8 cellular contexts compared by ENCODE assay signal in the genomic region with DNA sequence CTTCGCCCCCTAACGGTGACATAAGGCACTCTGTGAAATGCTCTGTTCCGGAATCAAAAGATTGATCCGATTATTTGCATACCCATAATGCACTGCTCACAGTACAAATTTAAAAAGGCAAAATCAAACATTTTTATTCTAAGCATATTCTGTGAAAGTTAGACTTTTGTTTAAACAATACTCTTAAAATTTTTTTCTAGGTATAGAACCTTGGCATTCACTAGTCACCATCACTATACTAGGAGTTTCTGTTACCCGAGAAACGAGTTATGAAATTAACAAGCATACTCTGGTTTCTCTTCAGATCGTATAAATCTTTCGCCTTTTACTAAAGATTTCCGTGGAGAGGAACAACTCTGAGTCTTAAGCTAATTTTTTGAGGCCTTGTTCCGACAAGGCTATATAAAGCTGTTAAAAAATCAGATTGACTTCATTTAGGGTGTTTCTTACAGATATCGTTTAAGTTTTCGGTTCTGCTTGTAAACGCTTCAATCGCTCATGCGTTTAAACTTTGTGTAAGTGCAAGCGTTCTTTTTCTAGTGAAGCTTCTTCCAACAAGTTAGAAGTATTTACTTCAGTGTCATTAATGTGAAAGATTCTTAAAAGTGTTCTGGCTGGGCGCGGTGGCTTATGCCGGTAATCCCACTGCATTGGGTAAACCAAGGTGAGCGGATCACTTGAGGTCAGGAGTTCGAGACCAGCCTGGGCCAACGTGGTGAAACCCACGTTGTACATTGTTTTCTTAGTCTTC. TPM values are rescaled to one million over a fixed set of nuclear protein-coding genes. Genes with fewer than 3 reads are reported as not detected.
DNase-seq lines count a peak whose midpoint lies in the region; ATAC-seq and TF ChIP-seq lines count a peak whose summit lies in the region.

A gene (plus strand): TSS at position 285 of the 751 bp plus-strand sequence.

- peak within 1 kb of the TSS; percentile 90 to 92 for H3K27ac ChIP-seq in left lung

- H3K4me1 ChIP-seq in left lung, result peaks cover 4 to 26% of the 10 kb centered on the region in 2 donors

- peak within 1 kb of the TSS; percentile 48 for H3K4me3 ChIP-seq in BJ (ENCODE audit: low read depth, low read length)
- H3K4me3 ChIP-seq in left lung, result peak within 1 kb of the TSS; percentile 48

- no peaks in the 10 kb centered on the region for H3K36me3 ChIP-seq in BJ (ENCODE audit: control insufficient read depth, insufficient read depth, low read length)
- no peaks in the 10 kb centered on the region for H3K36me3 ChIP-seq in left lung

- H3K36me3 Mint-ChIP-seq in dendritic cell treated with granulocyte-macrophage colony-stimulating factor and Interleukin-4, amounts not matched to agents 40 ng/mL and 50 ng/mL, for 4 days (ENCODE audit: low read depth), result no peaks in the 10 kb centered on the region

- CTCF ChIA-PET in BJ (lab: Yijun Ruan, JAX), result interaction anchor here (0.7 to 2.5 kb wide), 5 partner anchors 11 to 124 kb away, joined by 3 to 7 read pairs (median 3); no protein-coding TSS in a partner anchor

- POLR2A ChIA-PET in BJ (lab: Charles Lee), result interaction anchor here (0.6 to 1.6 kb wide), 6 partner anchors 8 to 1471 kb away, joined by 3 to 12 read pairs (median 4); a partner anchor contains a TSS

- H3K27me3 ChIP-seq in BJ (ENCODE audit: control insufficient read depth, insufficient read depth, low read length) (no peaks in the 10 kb centered on the region), left lung (no peaks in the 10 kb centered on the region)

- H3K4me3 Mint-ChIP-seq in dendritic cell treated with granulocyte-macrophage colony-stimulating factor and Interleukin-4, amounts not matched to agents 40 ng/mL and 50 ng/mL, for 4 days, result peak within 1 kb of the TSS; percentile 81

- H3K4me1 Mint-ChIP-seq in dendritic cell treated with granulocyte-macrophage colony-stimulating factor and Interleukin-4, amounts not matched to agents 40 ng/mL and 50 ng/mL, for 4 days (ENCODE audit: low read depth), result peaks cover 10% of the 10 kb centered on the region

- intact Hi-C loops in dendritic cell treated with granulocyte-macrophage colony-stimulating factor and Interleukin-4, amounts not matched to agents 40 ng/mL and 50 ng/mL, for 4 days (cut with micrococcal nuclease), result loop anchor here (1.0 to 2.0 kb wide), 2 partner anchors 8 to 120 kb away; a partner anchor contains a TSS
- intact Hi-C loops in left lung (cut with DNase I), result no loop called here

- DNase-seq in BJ (ENCODE audit: low read depth), result peak; percentile 91
- DNase-seq in NCI-H510A (lab: John Stamatoyannopoulos, UW), result peak; percentile 60
- DNase-seq in activated CD4-positive, alpha-beta T cell treated with anti-CD3 and anti-CD28 coated beads for 4 hours, result peak; percentile 61 to 72
- DNase-seq in left lung, result peak in 1 of 2 donors; percentile 49
- DNase-seq in stimulated activated CD4-positive, alpha-beta T cell treated with anti-CD3 and anti-CD28 coated beads, Interleukin-2, amount 100 ng/mL, for 4 hours (ENCODE audit: low read depth), result peak; percentile 40

- H3K9me3 ChIP-seq in left lung, result no peaks in the 10 kb centered on the region

- TF ChIP-seq CTCF in BJ (IDR thresholded peaks at IDR 0.05; ENCODE audit: insufficient read depth, low read depth, low read length), result peak; percentile 92
- TF ChIP-seq CTCF in left lung (IDR thresholded peaks at IDR 0.05), result peak; percentile 84 to 90

- H3K27ac Mint-ChIP-seq in dendritic cell treated with granulocyte-macrophage colony-stimulating factor and Interleukin-4, amounts not matched to agents 40 ng/mL and 50 ng/mL, for 4 days, result peak within 1 kb of the TSS; percentile 98

- H3K9me3 Mint-ChIP-seq in dendritic cell treated with granulocyte-macrophage colony-stimulating factor and Interleukin-4, amounts not matched to agents 40 ng/mL and 50 ng/mL, for 4 days, result no peaks in the 10 kb centered on the region

- ATAC-seq in GM19035 (IDR thresholded peaks at IDR 0.05; ENCODE audit: unreplicated experiment) (peak; percentile 74), HG03354 (IDR thresholded peaks at IDR 0.05; ENCODE audit: poor library complexity, severe bottlenecking, unreplicated experiment) (peak; percentile 73), left lung (peak; percentile 94)

- no peaks in the 10 kb centered on the region for H3K27me3 Mint-ChIP-seq in dendritic cell treated with granulocyte-macrophage colony-stimulating factor and Interleukin-4, amounts not matched to agents 40 ng/mL and 50 ng/mL, for 4 days

RNA-seq across cellular contexts. Expression of the gene that starts here (rescaled TPM):
- not detected in 2 replicates for polyA plus RNA-seq in BJ (2011; rRNA removed)
- under 0.01 TPM in 2 replicates for polyA minus RNA-seq in BJ (2011; rRNA and poly(A)+ RNA removed)
- total RNA-seq in left lung, result 10 to 100 TPM in 1 of 2 donors, not detected in 1; 26.6 TPM

Comparison
In these comparisons a context has a peak if more than half of its experiments do, and no peak if none do; other contexts are left out.
1. Peak in DNase-seq and H3K4me3 ChIP-seq in BJ; RNA of the gene not detected or under 1 TPM.